ENCODE assay signal across 8 cellular contexts in the genomic region with DNA sequence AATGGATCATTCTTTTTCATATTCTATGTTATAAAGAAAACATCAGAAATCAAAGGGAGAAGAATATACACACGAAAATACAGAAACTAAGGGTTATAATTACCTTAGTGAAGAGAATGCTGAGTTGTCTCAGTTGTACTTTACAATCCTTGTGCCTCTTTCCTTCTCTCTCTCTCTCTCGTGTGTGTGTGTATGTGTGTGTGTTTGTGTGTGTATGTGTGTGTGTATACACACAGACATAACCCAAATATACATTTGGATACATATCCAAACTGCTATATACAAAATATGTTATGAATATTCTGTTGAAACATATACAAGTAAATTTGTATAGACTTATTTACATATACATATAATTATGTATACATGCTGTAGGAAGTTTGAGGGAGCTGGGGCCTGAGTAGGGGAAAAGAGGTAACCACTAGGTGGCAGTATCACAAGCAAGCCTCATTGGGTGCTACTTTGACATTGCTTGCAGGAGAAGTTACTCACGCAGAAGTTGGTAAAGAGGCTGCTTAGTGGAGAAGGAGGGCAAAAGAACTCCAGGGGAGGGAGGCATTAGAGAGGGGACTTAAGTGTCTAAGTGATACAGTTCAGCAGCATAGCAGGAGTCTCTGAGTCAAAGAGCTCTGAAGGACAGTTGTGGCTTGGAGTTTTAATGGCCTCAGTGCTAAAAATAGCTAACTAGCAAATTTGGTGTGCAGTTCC.
DNase-seq lines count a peak whose midpoint lies in the region; FAIRE-seq and TF ChIP-seq lines count a peak whose summit lies in the region.

No MANE protein-coding gene starts in this region.

- no peaks in the 10 kb centered on the region for H4K20me1 ChIP-seq in smooth muscle cell (ENCODE audit: low read depth)

- H3K79me2 ChIP-seq in smooth muscle cell (ENCODE audit: low read depth): no peaks in the 10 kb centered on the region

- 46% methylated on average over 3 of the region's 3 CpGs for WGBS in smooth muscle cell (ENCODE audit: low lambda C conversion rate)
- 59% methylated on average over 3 of the region's 3 CpGs for WGBS in suprapubic skin

- DNase-seq in NB4 (ENCODE audit: low read depth): peak; percentile 71
- peak; percentile 52 for DNase-seq in bronchial epithelial cell (ENCODE audit: low read depth)
- DNase-seq in smooth muscle cell (lab: John Stamatoyannopoulos, UW; ENCODE audit: unreplicated experiment): no peak
- no peak for DNase-seq in suprapubic skin (ENCODE audit: low spot score in 2 of 2)
- no peak for DNase-seq in activated T-cell treated with anti-CD3 and anti-CD28 coated beads, Interleukin-2, amount 50 U/mL, for 1 hour
- no peak for DNase-seq in SHP77 treated with DMSO at 0.1 percent for 48 hours (lab: John Stamatoyannopoulos, UW)

- H3K4me3 ChIP-seq in HEK293 (ENCODE audit: low read depth, low read length): no peak overlapping the region
- no peak overlapping the region for H3K4me3 ChIP-seq in NB4 (ENCODE audit: low read depth, low read length)
- no peak overlapping the region for H3K4me3 ChIP-seq in bronchial epithelial cell (ENCODE audit: low read depth, low read length)
- H3K4me3 ChIP-seq in smooth muscle cell: no peak overlapping the region
- H3K4me3 ChIP-seq in suprapubic skin: no peak overlapping the region

- no peaks in the 10 kb centered on the region for H3K4me1 ChIP-seq in HEK293 (ENCODE audit: control insufficient read depth, insufficient read depth, low read length)
- no peaks in the 10 kb centered on the region for H3K4me1 ChIP-seq in smooth muscle cell (ENCODE audit: low read depth)
- no peaks in the 10 kb centered on the region for H3K4me1 ChIP-seq in suprapubic skin

- H3K27me3 ChIP-seq in bronchial epithelial cell (ENCODE audit: control insufficient read depth, insufficient read depth, low read length) (no peaks in the 10 kb centered on the region), smooth muscle cell (ENCODE audit: low read depth) (no peaks in the 10 kb centered on the region), suprapubic skin (no peaks in the 10 kb centered on the region)

- H3K36me3 ChIP-seq in HEK293 (ENCODE audit: control insufficient read depth in 2 of 2, insufficient read depth in 1 of 2, low read length in 2 of 2) (no peaks in the 10 kb centered on the region), bronchial epithelial cell (ENCODE audit: control insufficient read depth, insufficient read depth, low read length) (no peaks in the 10 kb centered on the region), smooth muscle cell (ENCODE audit: low read depth) (no peaks in the 10 kb centered on the region), suprapubic skin (no peaks in the 10 kb centered on the region)

- TF ChIP-seq POLR2A in NB4 (IDR thresholded peaks at IDR 0.05; ENCODE audit: extremely low read depth, insufficient read length) (no peak), suprapubic skin (IDR thresholded peaks at IDR 0.05) (no peak)

- H3K9me3 ChIP-seq in HEK293 (ENCODE audit: control insufficient read depth, insufficient read depth, low read depth, low read length) (no peaks in the 10 kb centered on the region), smooth muscle cell (replicated peaks; ENCODE audit: low read depth) (no peaks in the 10 kb centered on the region), suprapubic skin (peaks cover 3% of the 10 kb centered on the region)

- no peaks in the 10 kb centered on the region for H3F3A ChIP-seq in smooth muscle cell (ENCODE audit: low read depth)

- H3K27ac ChIP-seq in HEK293 (ENCODE audit: extremely low read depth, low read depth, low read length) (no peak overlapping the region), smooth muscle cell (ENCODE audit: low read depth) (no peak overlapping the region), suprapubic skin (no peak overlapping the region)

- no peak overlapping the region for H3K9ac ChIP-seq in smooth muscle cell (ENCODE audit: low read depth)

- POLR2A ChIA-PET in HEK293 (lab: Yijun Ruan, JAX): no interaction called here

- peak overlapping the region; percentile 7 for H2AFZ ChIP-seq in smooth muscle cell (ENCODE audit: low read depth)

- H3K4me2 ChIP-seq in smooth muscle cell: no peak overlapping the region

- CTCF ChIA-PET in HEK293 (lab: Yijun Ruan, JAX): interaction anchor here (0.8 to 1.8 kb wide), 9 partner anchors 8 to 73 kb away, joined by 3 to 8 read pairs (median 5); no protein-coding TSS in a partner anchor

- TF ChIP-seq CTCF in GM12873 (IDR thresholded peaks at IDR 0.05; ENCODE audit: insufficient read depth, low read depth, low read length, missing control alignments) (peak; percentile 66), HEK293 (tag by site-specific recombination; IDR thresholded peaks at IDR 0.05) (no peak), NB4 (IDR thresholded peaks at IDR 0.05; ENCODE audit: low read depth, low read length) (peak; percentile 91), bronchial epithelial cell (IDR thresholded peaks at IDR 0.05; ENCODE audit: insufficient read depth, low read length, severe bottlenecking) (peak; percentile 70), smooth muscle cell (IDR thresholded peaks at IDR 0.05; ENCODE audit: borderline replicate concordance, insufficient read depth, poor library complexity, severe bottlenecking) (peak; percentile 63), suprapubic skin (IDR thresholded peaks at IDR 0.05) (peak in 1 of 2 donors; percentile 22)

- TF ChIP-seq EP300 in suprapubic skin (IDR thresholded peaks at IDR 0.05): no peak

- no peak for FAIRE-seq in bronchial epithelial cell (lab: Jason Lieb, UNC)

TF ChIP-seq in HEK293, 187 proteins besides CTCF, POLR2A, EP300 and RAD21:
- TF ChIP-seq TRIM28 (IDR thresholded peaks at IDR 0.05; ENCODE audit: borderline replicate concordance, low read length) (peak; percentile 97), ZNF514 (tag by site-specific recombination; IDR thresholded peaks at IDR 0.05) (no peak), SETDB1 (IDR thresholded peaks at IDR 0.05; ENCODE audit: insufficient read length, low read length) (peak; percentile 78)

Comparison
In these comparisons a context has a peak if more than half of its experiments do, and no peak if none do; other contexts are left out.
1. DNase-seq: peak in NB4 (single experiment) and bronchial epithelial cell (single experiment); none in smooth muscle cell (single experiment), suprapubic skin (0 of 2), activated T-cell treated with anti-CD3 and anti-CD28 coated beads, Interleukin-2, amount 50 U/mL, for 1 hour (single experiment) and SHP77 treated with DMSO at 0.1 percent for 48 hours (single experiment).